In the genomic region with DNA sequence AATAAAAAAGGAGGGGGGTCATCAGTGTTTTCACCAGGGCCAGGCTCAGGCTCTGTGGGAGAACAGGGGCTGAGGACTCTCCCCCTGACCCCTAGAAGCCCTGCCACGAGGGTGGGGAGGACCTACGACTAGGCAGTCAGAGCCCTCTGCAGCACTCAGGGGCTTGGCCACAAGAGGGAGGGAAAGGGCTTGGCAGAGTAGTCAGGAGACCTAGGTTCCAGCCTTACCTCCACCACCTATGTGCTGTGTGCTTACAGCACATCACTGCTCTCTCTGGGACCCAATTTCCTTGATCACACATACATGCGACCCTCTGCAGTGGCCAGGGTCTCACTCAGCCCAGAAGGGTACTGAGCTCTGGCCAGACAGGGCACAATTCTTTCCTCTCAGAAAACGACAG, we compare ENCODE assay signal across 9 cellular contexts. TPM values are rescaled to one million over a fixed set of nuclear protein-coding genes. Genes with fewer than 3 reads are reported as not detected.
DNase-seq lines count a peak whose midpoint lies in the region; ATAC-seq, FAIRE-seq and TF ChIP-seq lines count a peak whose summit lies in the region.
"Had no signal": no experiment of that assay in that cellular context is flagged by ENCODE, and none has a peak within 500 bp of the region (broad histone marks: within the 10 kb centered on the region; RNA-seq: fewer than 3 reads in every experiment).

No MANE protein-coding gene starts in this region.

- FAIRE-seq in urothelium cell line (lab: Jason Lieb, UNC): no peak

- H3K4me3 ChIP-seq in AG04449 (ENCODE audit: low read depth, low read length) (no peak overlapping the region), GM23338 (no peak overlapping the region), Panc1 (ENCODE audit: low read depth in 2 of 2, low read length in 2 of 2) (no peak overlapping the region)

- TF ChIP-seq CTCF in AG04449 (IDR thresholded peaks at IDR 0.05; ENCODE audit: insufficient read depth, low read length, missing control alignments) (peak; percentile 55), GM23338 (conservative IDR thresholded peaks at IDR 0.05; ENCODE audit: low read depth in 2 of 2) (peak; percentile 55 to 94), Panc1 (IDR thresholded peaks at IDR 0.05) (peak; percentile 68), glutamatergic neuron (IDR thresholded peaks at IDR 0.05; ENCODE audit: partially characterized antibody, unreplicated experiment) (no peak)

- H2AFZ ChIP-seq in GM23338: peak overlapping the region; percentile 99

- no peaks in the 10 kb centered on the region for H3K36me3 Mint-ChIP-seq in GM23338 (ENCODE audit: low read depth)
- H3K36me3 Mint-ChIP-seq in glutamatergic neuron (ENCODE audit: unreplicated experiment): no peaks in the 10 kb centered on the region
- H3K36me3 Mint-ChIP-seq: activated CD4-positive, alpha-beta memory T cell treated with anti-CD3 and anti-CD28 coated beads for 36 hours had no signal

- no peaks in the 10 kb centered on the region for H3K79me2 ChIP-seq in GM23338 (replicated peaks; ENCODE audit: insufficient read depth)

- in situ Hi-C loops in Panc1 (cut with HindIII; ENCODE audit: low pct_unique_long_range_greater_than_20kb, low sequenced_read_pairs): no loop called here

- peak; percentile 91 for ATAC-seq in GM23338
- ATAC-seq in Panc1: peak; percentile 75
- ATAC-seq in GM19452 (IDR thresholded peaks at IDR 0.05; ENCODE audit: unreplicated experiment): no peak

- POLR2A ChIA-PET in AG04449 (lab: Yijun Ruan, JAX) (no interaction called here), Panc1 (lab: Charles Lee) (no interaction called here)

- peaks cover 11% of the 10 kb centered on the region; the same call in 1 of the 2 replicates for H3F3A ChIP-seq in GM23338 (replicated peaks; ENCODE audit: low read depth)

- 0 out of 2 replicates have a peak overlapping the region, but pooled peaks have one; percentile 95 for H3K27ac Mint-ChIP-seq in GM23338
- H3K27ac Mint-ChIP-seq in glutamatergic neuron (ENCODE audit: unreplicated experiment): peak overlapping the region; percentile 99
- H3K27ac Mint-ChIP-seq: activated CD4-positive, alpha-beta memory T cell treated with anti-CD3 and anti-CD28 coated beads for 36 hours had no signal

- H3K27me3 Mint-ChIP-seq in GM23338 (ENCODE audit: insufficient read depth, low read depth, poor library complexity) (peaks cover 20% of the 10 kb centered on the region), glutamatergic neuron (ENCODE audit: unreplicated experiment) (peaks cover 7% of the 10 kb centered on the region)
- H3K27me3 Mint-ChIP-seq: activated CD4-positive, alpha-beta memory T cell treated with anti-CD3 and anti-CD28 coated beads for 36 hours had no signal

- H3K4me1 Mint-ChIP-seq in GM23338 (peaks cover 38% of the 10 kb centered on the region), glutamatergic neuron (ENCODE audit: low read depth, unreplicated experiment) (peaks cover 23% of the 10 kb centered on the region)

- CTCF ChIA-PET in AG04449 (lab: Yijun Ruan, JAX): interaction anchor here (0.7 to 18.6 kb wide), 4 partner anchors 8 to 102 kb away, joined by 3 to 714 read pairs (median 10); no protein-coding TSS in a partner anchor
- CTCF ChIA-PET in Panc1 (lab: Charles Lee): interaction anchor here (0.5 to 0.6 kb wide), 3 partner anchors 18 to 122 kb away, joined by 3 to 6 read pairs (median 3); no protein-coding TSS in a partner anchor

- no peaks in the 10 kb centered on the region for H3K9me3 ChIP-seq in Panc1 (ENCODE audit: control insufficient read depth, insufficient read depth, low read depth, low read length)

- H3K36me3 ChIP-seq in GM23338 (ENCODE audit: insufficient read depth): no peaks in the 10 kb centered on the region
- no peaks in the 10 kb centered on the region for H3K36me3 ChIP-seq in Panc1 (ENCODE audit: control insufficient read depth, insufficient read depth, low read length)

- no peaks in the 10 kb centered on the region for H4K20me1 ChIP-seq in GM23338 (replicated peaks; ENCODE audit: insufficient read depth)

- intact Hi-C loops in Panc1 (cut with micrococcal nuclease; ENCODE audit: unreplicated experiment): no loop called here

- no peak overlapping the region; the same call in 1 of the 2 replicates for H3K4me2 ChIP-seq in GM23338

- no peak overlapping the region for H3K4me3 Mint-ChIP-seq in GM23338
- H3K4me3 Mint-ChIP-seq in glutamatergic neuron (ENCODE audit: unreplicated experiment): no peak overlapping the region
- H3K4me3 Mint-ChIP-seq: activated CD4-positive, alpha-beta memory T cell treated with anti-CD3 and anti-CD28 coated beads for 36 hours had no signal

- H3K4me1 ChIP-seq in GM23338 (ENCODE audit: insufficient read depth) (peaks cover 15% of the 10 kb centered on the region), Panc1 (ENCODE audit: control insufficient read depth, insufficient read depth, low read length) (no peaks in the 10 kb centered on the region; the same call in 1 of the 2 replicates)

- 0 out of 2 replicates have a peak overlapping the region, but pooled peaks have one; percentile 45 for H3K27ac ChIP-seq in GM23338 (ENCODE audit: low read depth)
- H3K27ac ChIP-seq in Panc1 (ENCODE audit: low read length): no peak overlapping the region; the same call in 1 of the 2 replicates

- H3K9me3 Mint-ChIP-seq in GM23338: no peaks in the 10 kb centered on the region; the same call in 2 of the 3 replicates
- peaks cover 6% of the 10 kb centered on the region for H3K9me3 Mint-ChIP-seq in glutamatergic neuron (ENCODE audit: unreplicated experiment)
- H3K9me3 Mint-ChIP-seq: activated CD4-positive, alpha-beta memory T cell treated with anti-CD3 and anti-CD28 coated beads for 36 hours had no signal

- H3K27me3 ChIP-seq in GM23338 (ENCODE audit: insufficient read depth) (no peaks in the 10 kb centered on the region), Panc1 (ENCODE audit: control insufficient read depth, insufficient read depth, low read length) (no peaks in the 10 kb centered on the region)

- no peaks in the 10 kb centered on the region for H3K9me2 ChIP-seq in GM23338 (ENCODE audit: insufficient read depth)

- DNase-seq in AG04449 (ENCODE audit: low read depth, low spot score) (no peak), GM23338 (ENCODE audit: low spot score) (peak; percentile 81), Panc1 (ENCODE audit: low read depth, low spot score) (no peak), glutamatergic neuron (no peak), NCI-H187 treated with DMSO at 0.1 percent for 48 hours (lab: John Stamatoyannopoulos, UW) (no peak), urothelium cell line (ENCODE audit: low spot score) (no peak)
- DNase-seq in stimulated activated CD4-positive, alpha-beta T cell treated with anti-CD3 and anti-CD28 coated beads, Interleukin-4, amount 100 ng/mL, for 4 hours: no peak
- DNase-seq: activated CD4-positive, alpha-beta memory T cell treated with anti-CD3 and anti-CD28 coated beads for 36 hours had no signal

- no TSS peak for BruUV-seq in Panc1 (replicated peaks; lab: Mats Ljungman, UMichigan)

TF ChIP-seq in GM23338, 12 proteins besides CTCF, POLR2A, EP300 and RAD21 (continues in another document):
- TF ChIP-seq NANOG (IDR thresholded peaks at IDR 0.05; ENCODE audit: borderline replicate concordance) (no peak), ETS1 (IDR thresholded peaks at IDR 0.05) (no peak), ZNF331 (CRISPR knock-in tag; IDR thresholded peaks at IDR 0.05; ENCODE audit: low read depth) (no peak)

RNA-seq across cellular contexts. Expression of gene SKIC8, which starts 16.3 kb away (rescaled TPM):
- 47.0 and 59.4 TPM in 2 replicates for total RNA-seq in GM23338 (2014; rRNA removed; shearing (Covaris generic))
- polyA plus RNA-seq in GM23338 (2016; fragmentation: Nextera tagmentation; extraction: Ambion mirVana): 68.6 and 73.8 TPM in 2 replicates
- total RNA-seq in Panc1 (2021; ENCODE audit: unreplicated experiment) (66.3 TPM), glutamatergic neuron (ENCODE audit: unreplicated experiment) (43.9 TPM)
- 62.4 TPM for polyA plus RNA-seq in Panc1 (2012; ENCODE audit: insufficient read length)

RNA-seq across cellular contexts. Expression of gene CRABP1, which starts 24.5 kb away (rescaled TPM):
- total RNA-seq in GM23338 (2014; rRNA removed; shearing (Covaris generic)): 127 and 156 TPM in 2 replicates
- polyA plus RNA-seq in GM23338 (2016; fragmentation: Nextera tagmentation; extraction: Ambion mirVana): 522 and 536 TPM in 2 replicates
- total RNA-seq in Panc1 (2021; ENCODE audit: unreplicated experiment) (6.7 TPM), glutamatergic neuron (ENCODE audit: unreplicated experiment) (314 TPM)
- polyA plus RNA-seq in Panc1 (2012; ENCODE audit: insufficient read length): 20.5 TPM
- total RNA-seq: activated CD4-positive, alpha-beta memory T cell treated with anti-CD3 and anti-CD28 coated beads for 36 hours had no signal

RNA-seq across cellular contexts. Expression of gene DNAJA4, which starts 51.3 kb away (rescaled TPM):
- total RNA-seq in GM23338 (2014; rRNA removed; shearing (Covaris generic)): 10.3 and 12.5 TPM in 2 replicates
- polyA plus RNA-seq in GM23338 (2016; fragmentation: Nextera tagmentation; extraction: Ambion mirVana): 5.0 and 5.4 TPM in 2 replicates
- total RNA-seq in Panc1 (2021; ENCODE audit: unreplicated experiment): 11.1 TPM
- 13.0 TPM for polyA plus RNA-seq in Panc1 (2012; ENCODE audit: insufficient read length)
- total RNA-seq in glutamatergic neuron (ENCODE audit: unreplicated experiment): 2.4 TPM

Comparison
In these comparisons a context has a peak if more than half of its experiments do, and no peak if none do; other contexts are left out.
1. RNA of gene CRABP1, which starts 24.5 kb away (total RNA-seq): 314 TPM in glutamatergic neuron (single experiment) and 127 to 156 TPM in GM23338; 6.7 TPM in Panc1 (single experiment); every median in the first group is over 10 times any median in the second.